1 cellular context compared by ENCODE assay signal in the genomic region with DNA sequence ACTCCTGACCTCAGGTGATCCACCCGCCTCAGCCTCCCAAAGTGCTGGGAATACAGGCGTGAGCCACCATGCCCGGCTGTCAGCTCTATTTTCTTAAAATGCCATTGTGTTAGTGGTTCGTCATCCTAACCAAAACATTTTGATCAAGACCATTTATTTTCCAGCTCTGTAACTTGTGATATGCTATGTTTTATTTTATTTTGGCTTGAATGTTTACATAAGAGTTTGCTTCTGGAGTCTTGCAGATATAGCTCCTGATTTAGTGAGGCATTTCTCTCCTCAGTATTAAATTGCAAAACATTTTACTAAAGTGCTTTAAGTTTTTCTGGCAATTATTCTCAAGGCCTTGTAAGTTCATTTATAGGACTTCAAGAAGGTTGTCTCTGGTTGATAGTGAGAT.
TF ChIP-seq lines count a peak whose summit lies in the region.

No MANE protein-coding gene starts in this region.

TF ChIP-seq in SK-N-SH, 30 proteins besides CTCF, POLR2A, EP300 and RAD21 (continued from another document):
- TF ChIP-seq REST (IDR thresholded peaks at IDR 0.05; ENCODE audit: low read depth, low read length) (no peak), POLR2AphosphoS5 (IDR thresholded peaks at IDR 0.05; ENCODE audit: low read depth, low read length) (no peak), MXI1 (IDR thresholded peaks at IDR 0.05; ENCODE audit: low read depth, low read length) (no peak), RXRA (IDR thresholded peaks at IDR 0.05; ENCODE audit: borderline replicate concordance, low read depth) (no peak)
